Comparison of ENCODE assay signal across 1 cellular context in genomic region chr9:33113799-33114547, GRCh38.
A peak's percentile ranks its signal among the peaks of the same experiment; 100 is the strongest.
TF ChIP-seq lines count a peak whose summit lies in the region.

No MANE protein-coding gene starts in this region.

TF ChIP-seq in A549, 52 proteins besides CTCF, POLR2A, EP300 and RAD21:
- TF ChIP-seq KDM5A (IDR thresholded peaks at IDR 0.05) (no peak), POLR2AphosphoS2 (conservative IDR thresholded peaks at IDR 0.05; ENCODE audit: low read length) (0 out of 2 replicates have a peak, but pooled peaks have one; percentile 75), TFCP2L1 (CRISPR knock-in tag; IDR thresholded peaks at IDR 0.05) (no peak), RFX5 (IDR thresholded peaks at IDR 0.05) (no peak), ZNF302 (CRISPR knock-in tag; IDR thresholded peaks at IDR 0.05) (no peak)
